ENCODE assay signal across 8 cellular contexts in genomic region chr13:97369269-97369893, GRCh38.
DNase-seq lines count a peak whose midpoint lies in the region; ATAC-seq and TF ChIP-seq lines count a peak whose summit lies in the region.

No MANE protein-coding gene starts in this region.

- peaks cover 13% of the 10 kb centered on the region for H3K36me3 ChIP-seq in thoracic aorta

- no peaks in the 10 kb centered on the region for H3K27me3 ChIP-seq in thoracic aorta (replicated peaks; ENCODE audit: insufficient read depth)

- TF ChIP-seq CTCF in thoracic aorta (IDR thresholded peaks at IDR 0.05) = no peak

- H3K27ac Mint-ChIP-seq in activated CD8-positive, alpha-beta memory T cell treated with anti-CD3 and anti-CD28 coated beads, Interleukin-2, amount 10 ng/mL, durations not matched to agents 7 days and 5 days = peak overlapping the region; percentile 84

- H3K9me3 Mint-ChIP-seq in activated CD8-positive, alpha-beta memory T cell treated with anti-CD3 and anti-CD28 coated beads, Interleukin-2, amount 10 ng/mL, durations not matched to agents 7 days and 5 days (ENCODE audit: low read depth) = no peaks in the 10 kb centered on the region

- H3K27me3 Mint-ChIP-seq in activated CD8-positive, alpha-beta memory T cell treated with anti-CD3 and anti-CD28 coated beads, Interleukin-2, amount 10 ng/mL, durations not matched to agents 7 days and 5 days = no peaks in the 10 kb centered on the region

- DNase-seq in activated CD8-positive, alpha-beta memory T cell treated with anti-CD3 and anti-CD28 coated beads, Interleukin-2, amount 10 ng/mL, durations not matched to agents 7 days and 5 days = no peak
- no peak for DNase-seq in activated CD8-positive, alpha-beta memory T cell treated with anti-CD3 and anti-CD28 coated beads, Interleukin-2, amount 50 U/mL, for 4 hours
- DNase-seq in SK-MEL-5 (ENCODE audit: low read depth, low spot score) = peak; percentile 44
- DNase-seq in hepatic stellate cell (ENCODE audit: low spot score) = peak; percentile 16
- no peak for DNase-seq in thoracic aorta (ENCODE audit: low spot score)
- DNase-seq in occipital lobe (lab: John Stamatoyannopoulos, UW) = no peak

- peak overlapping the region; percentile 68 for H3K4me3 ChIP-seq in thoracic aorta

- H3K4me1 Mint-ChIP-seq in activated CD8-positive, alpha-beta memory T cell treated with anti-CD3 and anti-CD28 coated beads, Interleukin-2, amount 10 ng/mL, durations not matched to agents 7 days and 5 days = peaks cover 14% of the 10 kb centered on the region

- H3K9me3 ChIP-seq in thoracic aorta = no peaks in the 10 kb centered on the region

- in situ Hi-C loops in SK-MEL-5 (cut with HindIII; ENCODE audit: low pct_unique_long_range_greater_than_20kb, low sequenced_read_pairs) = loop anchor here (10.0 kb wide), 1 partner anchor 255 kb away; no protein-coding TSS in a partner anchor

- peaks cover 4% of the 10 kb centered on the region for H3K36me3 Mint-ChIP-seq in activated CD8-positive, alpha-beta memory T cell treated with anti-CD3 and anti-CD28 coated beads, Interleukin-2, amount 10 ng/mL, durations not matched to agents 7 days and 5 days

- CTCF ChIA-PET in activated CD8-positive, alpha-beta memory T cell treated with anti-CD3 and anti-CD28 coated beads, Interleukin-2, amount 10 ng/mL, durations not matched to agents 7 days and 5 days (lab: Charles Lee) = interaction anchor here (1.1 to 2.6 kb wide), 4 partner anchors 9 to 259 kb away, joined by 3 to 20 read pairs (median 8); no protein-coding TSS in a partner anchor

- ATAC-seq in activated CD8-positive, alpha-beta memory T cell treated with anti-CD3 and anti-CD28 coated beads, Interleukin-2, amount 10 ng/mL, durations not matched to agents 7 days and 5 days = peak; percentile 83
- ATAC-seq in HG02763 (IDR thresholded peaks at IDR 0.05; ENCODE audit: unreplicated experiment) = peak; percentile 71
- no peak for ATAC-seq in thoracic aorta (ENCODE audit: insufficient number of reproducible peaks, low FRiP score, low read depth)
- ATAC-seq in HG03521 (IDR thresholded peaks at IDR 0.05; ENCODE audit: unreplicated experiment) = no peak

- H3K27ac ChIP-seq in thoracic aorta = no peak overlapping the region

- peaks cover 6 to 8% of the 10 kb centered on the region in 2 donors for H3K4me1 ChIP-seq in thoracic aorta (ENCODE audit: control insufficient read depth in 1 of 2, low read depth in 2 of 2)

- H3K4me3 Mint-ChIP-seq in activated CD8-positive, alpha-beta memory T cell treated with anti-CD3 and anti-CD28 coated beads, Interleukin-2, amount 10 ng/mL, durations not matched to agents 7 days and 5 days = peak overlapping the region; percentile 75

Comparison
In these comparisons a context has a peak if more than half of its experiments do, and no peak if none do; other contexts are left out.
1. ATAC-seq: peak in activated CD8-positive, alpha-beta memory T cell treated with anti-CD3 and anti-CD28 coated beads, Interleukin-2, amount 10 ng/mL, durations not matched to agents 7 days and 5 days (single experiment) and HG02763 (single experiment); none in thoracic aorta (single experiment) and HG03521 (single experiment).
2. DNase-seq: peak in SK-MEL-5 (single experiment) and hepatic stellate cell (single experiment); none in activated CD8-positive, alpha-beta memory T cell treated with anti-CD3 and anti-CD28 coated beads, Interleukin-2, amount 10 ng/mL, durations not matched to agents 7 days and 5 days (single experiment), activated CD8-positive, alpha-beta memory T cell treated with anti-CD3 and anti-CD28 coated beads, Interleukin-2, amount 50 U/mL, for 4 hours (single experiment), thoracic aorta (single experiment) and occipital lobe (single experiment).